In the genomic region with DNA sequence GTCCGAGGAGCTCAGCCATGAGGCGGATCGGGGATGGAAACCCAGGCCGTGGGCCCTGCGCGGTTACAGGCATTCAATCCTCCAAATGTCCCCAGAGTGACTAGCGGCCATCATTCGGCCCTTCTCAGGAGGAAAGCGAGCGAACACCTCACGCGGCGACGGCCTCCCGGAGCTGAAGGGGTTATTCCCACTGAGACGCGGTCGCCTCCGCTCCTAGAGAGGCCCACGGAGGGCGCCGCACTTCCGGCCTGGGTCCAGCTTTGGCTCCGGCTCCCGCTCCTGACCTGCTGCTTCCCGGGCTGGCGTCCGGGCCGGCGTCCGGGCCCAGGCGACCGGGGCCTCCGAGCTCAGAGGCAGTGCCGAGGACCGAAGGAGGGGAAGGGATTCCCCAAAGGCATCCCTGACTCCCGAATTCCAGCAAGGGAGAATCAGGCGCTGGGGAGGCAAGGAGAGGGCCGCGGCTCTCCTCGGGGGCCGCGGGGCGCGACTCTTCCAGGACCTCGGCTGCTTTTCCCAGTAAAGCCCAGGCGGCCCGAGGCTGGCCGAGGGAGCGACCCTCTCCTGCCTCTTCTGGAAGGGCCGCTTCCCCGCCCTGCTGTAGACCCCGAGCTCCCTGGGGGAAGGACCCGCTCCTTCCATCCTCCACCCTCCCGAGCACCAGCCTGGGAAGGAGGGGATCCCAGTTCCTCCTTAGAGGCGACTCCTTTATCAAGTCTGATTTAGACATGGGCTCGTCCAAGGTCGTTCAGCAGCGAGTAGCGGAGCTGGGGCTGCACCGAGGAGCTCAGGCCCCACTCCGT, we compare ENCODE assay signal across 1 cellular context.
TF ChIP-seq lines count a peak whose summit lies in the region.

No MANE protein-coding gene starts in this region.

TF ChIP-seq in HepG2, 621 proteins besides CTCF, POLR2A, EP300 and RAD21 (continued from another document and continues in another):
- TF ChIP-seq KIAA2018 (CRISPR knock-in tag; IDR thresholded peaks at IDR 0.05; ENCODE audit: borderline replicate concordance) (no peak; the same call in 1 of the 2 replicates), FOSL2 (CRISPR knock-in tag; IDR thresholded peaks at IDR 0.05) (peak; percentile 61; the same call in 1 of the 2 replicates), NR2F1 (CRISPR knock-in tag; IDR thresholded peaks at IDR 0.05) (peak in 1 of 2 experiments; percentile 53; a peak in 1 of 4 replicates), TP53 (CRISPR knock-in tag; conservative IDR thresholded peaks at IDR 0.05) (peak; percentile 86), HMG20A (CRISPR knock-in tag; IDR thresholded peaks at IDR 0.05; ENCODE audit: borderline replicate concordance) (peak; percentile 12; the same call in 1 of the 2 replicates), ZEB1 (IDR thresholded peaks at IDR 0.05; ENCODE audit: insufficient replicate concordance, low read depth) (peak; percentile 47), ZNF841 (CRISPR knock-in tag; IDR thresholded peaks at IDR 0.05; ENCODE audit: borderline replicate concordance) (peak; percentile 68; the same call in 1 of the 2 replicates), ZNF407 (CRISPR knock-in tag; IDR thresholded peaks at IDR 0.05; ENCODE audit: not compliant biosample characterization) (no peak), BCL3 (CRISPR knock-in tag; IDR thresholded peaks at IDR 0.05) (peak; percentile 89), KDM5B (CRISPR knock-in tag; IDR thresholded peaks at IDR 0.05; ENCODE audit: borderline replicate concordance) (peak; percentile 98), ZNF432 (CRISPR knock-in tag; IDR thresholded peaks at IDR 0.05; ENCODE audit: borderline replicate concordance) (0 out of 2 replicates have a peak, but pooled peaks have one; percentile 47), ZNF569 (CRISPR knock-in tag; IDR thresholded peaks at IDR 0.05; ENCODE audit: borderline replicate concordance) (peak; percentile 32; the same call in 1 of the 2 replicates), ZSCAN21 (CRISPR knock-in tag; IDR thresholded peaks at IDR 0.05; ENCODE audit: borderline replicate concordance) (peak; percentile 83; the same call in 1 of the 2 replicates), TEAD3 (CRISPR knock-in tag; optimal IDR thresholded peaks at IDR 0.05; ENCODE audit: borderline replicate concordance) (peak; percentile 49), YY1 (IDR thresholded peaks at IDR 0.05; ENCODE audit: insufficient read depth, insufficient replicate concordance, low read depth, low read length) (peak; percentile 86), ZNF3 (CRISPR knock-in tag; IDR thresholded peaks at IDR 0.05) (no peak), PREB (CRISPR knock-in tag; IDR thresholded peaks at IDR 0.05) (no peak), PLRG1 (conservative IDR thresholded peaks at IDR 0.05) (no peak), MLX (CRISPR knock-in tag; IDR thresholded peaks at IDR 0.05) (peak; percentile 64; the same call in 1 of the 2 replicates), NFYC (CRISPR knock-in tag; IDR thresholded peaks at IDR 0.05) (no peak; the same call in 1 of the 2 replicates), ZNF747 (CRISPR knock-in tag; IDR thresholded peaks at IDR 0.05; ENCODE audit: borderline replicate concordance) (peak; percentile 95), PHB2 (IDR thresholded peaks at IDR 0.05; ENCODE audit: partially characterized antibody) (no peak), MED8 (CRISPR knock-in tag; IDR thresholded peaks at IDR 0.05; ENCODE audit: insufficient replicate concordance) (peak; percentile 94), SCMH1 (CRISPR knock-in tag; IDR thresholded peaks at IDR 0.05; ENCODE audit: borderline replicate concordance) (no peak)
- TF ChIP-seq, protein P1, sequence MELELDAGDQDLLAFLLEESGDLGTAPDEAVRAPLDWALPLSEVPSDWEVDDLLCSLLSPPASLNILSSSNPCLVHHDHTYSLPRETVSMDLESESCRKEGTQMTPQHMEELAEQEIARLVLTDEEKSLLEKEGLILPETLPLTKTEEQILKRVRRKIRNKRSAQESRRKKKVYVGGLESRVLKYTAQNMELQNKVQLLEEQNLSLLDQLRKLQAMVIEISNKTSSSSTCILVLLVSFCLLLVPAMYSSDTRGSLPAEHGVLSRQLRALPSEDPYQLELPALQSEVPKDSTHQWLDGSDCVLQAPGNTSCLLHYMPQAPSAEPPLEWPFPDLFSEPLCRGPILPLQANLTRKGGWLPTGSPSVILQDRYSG (CRISPR knock-in tag; IDR thresholded peaks at IDR 0.05), result no peak; the same call in 1 of the 2 replicates
- TF ChIP-seq, protein P2, sequence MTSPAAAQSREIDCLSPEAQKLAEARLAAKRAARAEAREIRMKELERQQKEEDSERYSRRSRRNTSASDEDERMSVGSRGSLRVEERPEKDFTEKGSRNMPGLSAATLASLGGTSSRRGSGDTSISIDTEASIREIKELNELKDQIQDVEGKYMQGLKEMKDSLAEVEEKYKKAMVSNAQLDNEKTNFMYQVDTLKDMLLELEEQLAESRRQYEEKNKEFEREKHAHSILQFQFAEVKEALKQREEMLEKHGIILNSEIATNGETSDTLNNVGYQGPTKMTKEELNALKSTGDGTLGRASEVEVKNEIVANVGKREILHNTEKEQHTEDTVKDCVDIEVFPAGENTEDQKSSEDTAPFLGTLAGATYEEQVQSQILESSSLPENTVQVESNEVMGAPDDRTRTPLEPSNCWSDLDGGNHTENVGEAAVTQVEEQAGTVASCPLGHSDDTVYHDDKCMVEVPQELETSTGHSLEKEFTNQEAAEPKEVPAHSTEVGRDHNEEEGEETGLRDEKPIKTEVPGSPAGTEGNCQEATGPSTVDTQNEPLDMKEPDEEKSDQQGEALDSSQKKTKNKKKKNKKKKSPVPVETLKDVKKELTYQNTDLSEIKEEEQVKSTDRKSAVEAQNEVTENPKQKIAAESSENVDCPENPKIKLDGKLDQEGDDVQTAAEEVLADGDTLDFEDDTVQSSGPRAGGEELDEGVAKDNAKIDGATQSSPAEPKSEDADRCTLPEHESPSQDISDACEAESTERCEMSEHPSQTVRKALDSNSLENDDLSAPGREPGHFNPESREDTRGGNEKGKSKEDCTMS (CRISPR knock-in tag; conservative IDR thresholded peaks at IDR 0.05), result no peak
